21 cellular contexts compared by ENCODE assay signal in the genomic region with DNA sequence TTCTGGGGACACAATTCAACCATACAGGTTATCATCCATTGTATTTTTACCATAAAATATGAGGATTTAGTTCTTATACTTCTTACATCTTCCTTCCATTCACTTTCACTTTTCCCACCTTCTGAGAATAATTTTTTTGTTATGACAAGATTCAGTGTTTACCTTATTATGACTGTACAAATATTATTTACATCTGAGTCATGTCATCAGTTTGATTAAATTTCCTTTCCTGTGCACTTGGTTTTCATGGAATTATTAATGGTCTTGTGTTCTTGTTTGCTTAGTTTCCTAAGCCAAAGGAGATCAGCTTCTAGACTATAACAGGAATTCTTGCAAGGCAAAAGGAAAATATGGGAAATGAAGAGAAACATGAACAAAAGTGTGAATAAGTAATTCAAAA.
DNase-seq lines count a peak whose midpoint lies in the region; ATAC-seq, FAIRE-seq and TF ChIP-seq lines count a peak whose summit lies in the region.
"Had no signal": no experiment of that assay in that cellular context is flagged by ENCODE, and none has a peak within 500 bp of the region (broad histone marks: within the 10 kb centered on the region; RNA-seq: fewer than 3 reads in every experiment).

No MANE protein-coding gene starts in this region.

- H3K9me3 ChIP-seq in PC-3 (ENCODE audit: low read length): no peaks in the 10 kb centered on the region

- H3K4me2 ChIP-seq in PC-3 (ENCODE audit: low read length): peak overlapping the region; percentile 59
- H3K4me2 ChIP-seq: BLaER1, GM23338 had no signal

- DNase-seq in DMS53 (lab: John Stamatoyannopoulos, UW): peak; percentile 33
- no peak for DNase-seq in DMS53 treated with DMSO at 0.1 percent for 48 hours (lab: John Stamatoyannopoulos, UW; ENCODE audit: unreplicated experiment)
- DNase-seq in PC-3: peak; percentile 67
- peak; percentile 80 for DNase-seq in bronchial epithelial cell (ENCODE audit: low read depth)
- DNase-seq in effector CD8-positive, alpha-beta T cell (lab: John Stamatoyannopoulos, UW): no peak
- DNase-seq in HCEC 1CT: no peak
- DNase-seq: Caco-2; CD4-positive, CD25-positive, alpha-beta regulatory T cell; CD8-positive, alpha-beta T cell; DMS153; DMS79 treated with DMSO at 0.1 percent for 48 hours; GF-D8; H9; HFFc6 had no signal

- TF ChIP-seq CTCF in PC-3 (conservative IDR thresholded peaks at IDR 0.05; ENCODE audit: low read depth, low read length) (no peak), bronchial epithelial cell (IDR thresholded peaks at IDR 0.05; ENCODE audit: insufficient read depth, low read length, severe bottlenecking) (no peak)

- peaks cover 24% of the 10 kb centered on the region for H3K4me1 ChIP-seq in PC-3 (ENCODE audit: insufficient read depth, low read length)
- H3K4me1 ChIP-seq: BLaER1, Caco-2 had no signal

- H3K4me3 ChIP-seq in PC-3 (ENCODE audit: low read length) (no peak overlapping the region), bronchial epithelial cell (ENCODE audit: low read depth, low read length) (no peak overlapping the region)
- H3K4me3 ChIP-seq: BLaER1, GM23338 had no signal

- intact Hi-C loops in PC-3 (cut with micrococcal nuclease): loop anchor here (5.0 kb wide), 1 partner anchor 149 kb away; no protein-coding TSS in a partner anchor

- H3K36me3 ChIP-seq in PC-3 (ENCODE audit: low read depth, low read length) (no peaks in the 10 kb centered on the region), bronchial epithelial cell (ENCODE audit: control insufficient read depth, insufficient read depth, low read length) (no peaks in the 10 kb centered on the region)
- H3K36me3 ChIP-seq: BLaER1 had no signal

- BruUV-seq in PC-3 (replicated peaks; lab: Mats Ljungman, UMichigan): no TSS peak

- ATAC-seq in PC-3: peak; percentile 72
- ATAC-seq: CD8-positive, alpha-beta T cell; GM23338 had no signal

- H3K27me3 ChIP-seq in PC-3 (ENCODE audit: low read length) (no peaks in the 10 kb centered on the region), bronchial epithelial cell (ENCODE audit: control insufficient read depth, insufficient read depth, low read length) (peaks cover 3% of the 10 kb centered on the region)
- H3K27me3 ChIP-seq: BLaER1 had no signal

- no peaks in the 10 kb centered on the region for H3K9me2 ChIP-seq in PC-3 (replicated peaks; ENCODE audit: low read length)

- H2AFZ ChIP-seq in PC-3 (ENCODE audit: low read length): no peak overlapping the region
- H2AFZ ChIP-seq: GM23338 had no signal

- POLR2A ChIA-PET in PC-3 (lab: Charles Lee; ENCODE audit: unreplicated experiment): no interaction called here

- H3K27ac ChIP-seq in PC-3 (ENCODE audit: low read length): peak overlapping the region; percentile 51
- H3K27ac ChIP-seq: 22Rv1, BLaER1, C4-2B had no signal

- no peaks in the 10 kb centered on the region for H3F3A ChIP-seq in PC-3 (ENCODE audit: low read length, unreplicated experiment)

- no peak for FAIRE-seq in bronchial epithelial cell (lab: Jason Lieb, UNC)
- FAIRE-seq: A204.1, GM12891, GM18507 had no signal

- no peaks in the 10 kb centered on the region for H3K79me2 ChIP-seq in PC-3 (ENCODE audit: low read length)

- CTCF ChIA-PET in PC-3 (lab: Charles Lee): no interaction called here

- no peaks in the 10 kb centered on the region for H4K20me1 ChIP-seq in PC-3 (ENCODE audit: low read length)
- H4K20me1 ChIP-seq: BLaER1 had no signal

- H3K9ac ChIP-seq in PC-3 (ENCODE audit: low read length): no peak overlapping the region
- H3K9ac ChIP-seq: BLaER1 had no signal

Comparison
In these comparisons a context has a peak if more than half of its experiments do, and no peak if none do; other contexts are left out.
1. DNase-seq: peak in DMS53 (single experiment), PC-3 (single experiment) and bronchial epithelial cell (single experiment); none in DMS53 treated with DMSO at 0.1 percent for 48 hours (single experiment), effector CD8-positive, alpha-beta T cell (single experiment) and HCEC 1CT (single experiment).